In genomic region chr2:103264058-103264457, GRCh38 we compare ENCODE assay signal across 37 cellular contexts.
"Had no signal": no experiment of that assay in that cellular context is flagged by ENCODE, and none has a peak within 500 bp of the region (broad histone marks: within the 10 kb centered on the region; RNA-seq: fewer than 3 reads in every experiment).

No MANE protein-coding gene starts in this region.

- H3K36me3 Mint-ChIP-seq: activated CD8-positive, alpha-beta memory T cell treated with anti-CD3 and anti-CD28 coated beads, Interleukin-2, amount 10 ng/mL, durations not matched to agents 7 days and 5 days; activated naive CD4-positive, alpha-beta T cell treated with anti-CD3 and anti-CD28 coated beads, Interleukin-2, amount 10 ng/mL, durations not matched to agents 7 days and 5 days; activated naive CD4-positive, alpha-beta T cell treated with anti-CD3 and anti-CD28 coated beads, Interleukin-2, amount 50 U/mL, for 24 hours; activated naive CD8-positive, alpha-beta T cell; activated naive CD8-positive, alpha-beta T cell treated with anti-CD3 and anti-CD28 coated beads, Interleukin-2, amount 10 ng/mL, durations not matched to agents 7 days and 5 days; brain had no signal

- H3K27ac ChIP-seq: ascending aorta, cardiac muscle cell, VCaP had no signal

- H3K27me3 ChIP-seq: ascending aorta, cardiac muscle cell had no signal

- ATAC-seq: activated CD4-positive, alpha-beta T cell treated with anti-CD3 and anti-CD28 coated beads for 36 hours; activated CD4-positive, CD25-positive, alpha-beta regulatory T cell treated with anti-CD3 and anti-CD28 coated beads, Interleukin-2, amount 50 U/mL, for 24 hours; activated CD8-positive, alpha-beta memory T cell treated with anti-CD3 and anti-CD28 coated beads, Interleukin-2, amount 10 ng/mL, durations not matched to agents 7 days and 5 days; activated CD8-positive, alpha-beta T cell treated with anti-CD3 and anti-CD28 coated beads, Interleukin-2, amount 10 ng/mL, durations not matched to agents 7 days and 5 days; activated naive CD8-positive, alpha-beta T cell treated with anti-CD3 and anti-CD28 coated beads, Interleukin-2, amount 50 U/mL, for 24 hours had no signal

- H3K9me3 ChIP-seq: ascending aorta had no signal

- H3K27ac Mint-ChIP-seq: activated CD4-positive, alpha-beta memory T cell treated with anti-CD3 and anti-CD28 coated beads, Interleukin-2, amount 10 ng/mL, durations not matched to agents 7 days and 5 days; activated CD4-positive, alpha-beta T cell treated with anti-CD3 and anti-CD28 coated beads for 36 hours; activated CD4-positive, alpha-beta T cell treated with anti-CD3 and anti-CD28 coated beads, Interleukin-2, amount 10 ng/mL, durations not matched to agents 7 days and 5 days; activated CD8-positive, alpha-beta memory T cell treated with anti-CD3 and anti-CD28 coated beads, Interleukin-2, amount 10 ng/mL, durations not matched to agents 7 days and 5 days; activated CD8-positive, alpha-beta T cell treated with anti-CD3 and anti-CD28 coated beads, Interleukin-2, amount 10 ng/mL, durations not matched to agents 7 days and 5 days; activated naive CD4-positive, alpha-beta T cell treated with anti-CD3 and anti-CD28 coated beads, Interleukin-2, amount 10 ng/mL, durations not matched to agents 7 days and 5 days; activated naive CD4-positive, alpha-beta T cell treated with anti-CD3 and anti-CD28 coated beads, Interleukin-2, amount 50 U/mL, for 24 hours; activated naive CD8-positive, alpha-beta T cell; activated naive CD8-positive, alpha-beta T cell treated with anti-CD3 and anti-CD28 coated beads, Interleukin-2, amount 10 ng/mL, durations not matched to agents 7 days and 5 days; activated naive CD8-positive, alpha-beta T cell treated with anti-CD3 and anti-CD28 coated beads, Interleukin-2, amount 50 U/mL, for 24 hours; activated T-cell treated with anti-CD3 and anti-CD28 coated beads, Interleukin-2, amount 50 U/mL, for 24 hours; activated T-helper 2 cell treated with anti-CD3 and anti-CD28 coated beads, Interferon-gamma antibody, Interleukin-2, Interleukin-4, amounts not matched to agents 10 μg/mL and 5 μg/mL and 100 μg/mL, durations not matched to agents 14 hours and 24 hours and 36 hours; T-helper 1 cell treated with Interleukin-12 subunit alpha and Interleukin-12 subunit beta and Interleukin-4 antibody, amounts not matched to agents 30 μg/mL and 1 μg/mL, for 36 hours; T-helper 2 cell treated with Interferon-gamma antibody and Interleukin-4, amounts not matched to agents 5 μg/mL and 100 μg/mL, for 36 hours had no signal

- H3K4me1 ChIP-seq: ascending aorta had no signal

- H3K4me3 Mint-ChIP-seq: activated CD4-positive, alpha-beta memory T cell treated with anti-CD3 and anti-CD28 coated beads, Interleukin-2, amount 10 ng/mL, durations not matched to agents 7 days and 5 days; activated CD4-positive, alpha-beta T cell treated with anti-CD3 and anti-CD28 coated beads for 36 hours; activated CD4-positive, alpha-beta T cell treated with anti-CD3 and anti-CD28 coated beads, Interleukin-2, amount 10 ng/mL, durations not matched to agents 7 days and 5 days; activated CD8-positive, alpha-beta memory T cell treated with anti-CD3 and anti-CD28 coated beads, Interleukin-2, amount 10 ng/mL, durations not matched to agents 7 days and 5 days; activated CD8-positive, alpha-beta T cell treated with anti-CD3 and anti-CD28 coated beads, Interleukin-2, amount 10 ng/mL, durations not matched to agents 7 days and 5 days; activated naive CD4-positive, alpha-beta T cell treated with anti-CD3 and anti-CD28 coated beads, Interleukin-2, amount 10 ng/mL, durations not matched to agents 7 days and 5 days; activated naive CD4-positive, alpha-beta T cell treated with anti-CD3 and anti-CD28 coated beads, Interleukin-2, amount 50 U/mL, for 24 hours; activated naive CD8-positive, alpha-beta T cell; activated naive CD8-positive, alpha-beta T cell treated with anti-CD3 and anti-CD28 coated beads, Interleukin-2, amount 10 ng/mL, durations not matched to agents 7 days and 5 days; activated naive CD8-positive, alpha-beta T cell treated with anti-CD3 and anti-CD28 coated beads, Interleukin-2, amount 50 U/mL, for 24 hours; activated T-cell treated with anti-CD3 and anti-CD28 coated beads, Interleukin-2, amount 50 U/mL, for 24 hours; brain; central memory CD8-positive, alpha-beta T cell; T-helper 1 cell treated with Interleukin-12 subunit alpha and Interleukin-12 subunit beta and Interleukin-4 antibody, amounts not matched to agents 30 μg/mL and 1 μg/mL, for 36 hours; T-helper 2 cell treated with Interferon-gamma antibody and Interleukin-4, amounts not matched to agents 5 μg/mL and 100 μg/mL, for 36 hours had no signal

- H3K36me3 ChIP-seq: ascending aorta, cardiac muscle cell had no signal

- H3K4me1 Mint-ChIP-seq: activated CD4-positive, alpha-beta memory T cell treated with anti-CD3 and anti-CD28 coated beads, Interleukin-2, amount 10 ng/mL, durations not matched to agents 7 days and 5 days; activated CD4-positive, alpha-beta T cell treated with anti-CD3 and anti-CD28 coated beads for 36 hours; activated CD4-positive, alpha-beta T cell treated with anti-CD3 and anti-CD28 coated beads, Interleukin-2, amount 10 ng/mL, durations not matched to agents 7 days and 5 days; activated CD8-positive, alpha-beta memory T cell treated with anti-CD3 and anti-CD28 coated beads, Interleukin-2, amount 10 ng/mL, durations not matched to agents 7 days and 5 days; activated naive CD4-positive, alpha-beta T cell treated with anti-CD3 and anti-CD28 coated beads, Interleukin-2, amount 10 ng/mL, durations not matched to agents 7 days and 5 days; activated naive CD4-positive, alpha-beta T cell treated with anti-CD3 and anti-CD28 coated beads, Interleukin-2, amount 50 U/mL, for 24 hours; activated naive CD8-positive, alpha-beta T cell treated with anti-CD3 and anti-CD28 coated beads, Interleukin-2, amount 10 ng/mL, durations not matched to agents 7 days and 5 days; activated naive CD8-positive, alpha-beta T cell treated with anti-CD3 and anti-CD28 coated beads, Interleukin-2, amount 50 U/mL, for 24 hours; central memory CD8-positive, alpha-beta T cell had no signal

- DNase-seq: activated CD4-positive, alpha-beta memory T cell treated with anti-CD3 and anti-CD28 coated beads, Interleukin-2, amount 10 ng/mL, durations not matched to agents 7 days and 5 days; activated CD4-positive, alpha-beta T cell treated with anti-CD3 and anti-CD28 coated beads for 1 hour; activated CD4-positive, alpha-beta T cell treated with anti-CD3 and anti-CD28 coated beads for 36 hours; activated CD4-positive, alpha-beta T cell treated with anti-CD3 and anti-CD28 coated beads for 48 hours; activated CD4-positive, alpha-beta T cell treated with anti-CD3 and anti-CD28 coated beads, Interleukin-2, amount 10 ng/mL, durations not matched to agents 7 days and 5 days; activated CD4-positive, alpha-beta T cell treated with anti-CD3 and anti-CD28 coated beads, Interleukin-2, amount 50 U/mL, for 48 hours; activated CD4-positive, CD25-positive, alpha-beta regulatory T cell; activated CD8-positive, alpha-beta memory T cell treated with anti-CD3 and anti-CD28 coated beads for 24 hours; activated CD8-positive, alpha-beta memory T cell treated with anti-CD3 and anti-CD28 coated beads, Interleukin-2, amount 10 ng/mL, durations not matched to agents 7 days and 5 days; activated CD8-positive, alpha-beta memory T cell treated with anti-CD3 and anti-CD28 coated beads, Interleukin-2, amount 50 U/mL, for 48 hours; activated CD8-positive, alpha-beta T cell treated with anti-CD3 and anti-CD28 coated beads, Interleukin-2, amount 10 ng/mL, durations not matched to agents 7 days and 5 days; activated effector memory CD4-positive, alpha-beta T cell treated with Interleukin-2 at 50 U/mL for 16 hours; activated gamma-delta T cell; activated naive CD4-positive, alpha-beta T cell treated with anti-CD3 and anti-CD28 coated beads, Interleukin-2, amount 10 ng/mL, durations not matched to agents 7 days and 5 days; activated naive CD4-positive, alpha-beta T cell treated with Interleukin-2 at 50 U/mL for 16 hours; activated naive CD8-positive, alpha-beta T cell treated with anti-CD3 and anti-CD28 coated beads, Interleukin-2, amount 10 ng/mL, durations not matched to agents 7 days and 5 days; activated naive CD8-positive, alpha-beta T cell treated with anti-CD3 and anti-CD28 coated beads, Interleukin-2, amount 50 U/mL, for 24 hours; activated T-cell treated with anti-CD3 and anti-CD28 coated beads, Interleukin-2, amount 50 U/mL, for 24 hours; activated T-cell treated with anti-CD3 and anti-CD28 coated beads, Interleukin-2, amount 50 U/mL, for 48 hours; amygdala; anterior cingulate cortex; caudate nucleus; cerebellar nuclear complex; T-helper 1 cell; T-helper 2 cell; T-helper 9 cell had no signal

- H3K27me3 Mint-ChIP-seq: activated CD4-positive, alpha-beta memory T cell treated with anti-CD3 and anti-CD28 coated beads, Interleukin-2, amount 10 ng/mL, durations not matched to agents 7 days and 5 days; activated CD4-positive, alpha-beta T cell treated with anti-CD3 and anti-CD28 coated beads for 36 hours; activated CD4-positive, alpha-beta T cell treated with anti-CD3 and anti-CD28 coated beads, Interleukin-2, amount 10 ng/mL, durations not matched to agents 7 days and 5 days; activated CD8-positive, alpha-beta memory T cell treated with anti-CD3 and anti-CD28 coated beads, Interleukin-2, amount 10 ng/mL, durations not matched to agents 7 days and 5 days; activated naive CD4-positive, alpha-beta T cell treated with anti-CD3 and anti-CD28 coated beads, Interleukin-2, amount 10 ng/mL, durations not matched to agents 7 days and 5 days; activated naive CD4-positive, alpha-beta T cell treated with anti-CD3 and anti-CD28 coated beads, Interleukin-2, amount 50 U/mL, for 24 hours; activated naive CD8-positive, alpha-beta T cell; activated naive CD8-positive, alpha-beta T cell treated with anti-CD3 and anti-CD28 coated beads, Interleukin-2, amount 10 ng/mL, durations not matched to agents 7 days and 5 days; activated naive CD8-positive, alpha-beta T cell treated with anti-CD3 and anti-CD28 coated beads, Interleukin-2, amount 50 U/mL, for 24 hours; activated T-cell treated with anti-CD3 and anti-CD28 coated beads, Interleukin-2, amount 50 U/mL, for 24 hours; brain; central memory CD8-positive, alpha-beta T cell had no signal

- H3K4me3 ChIP-seq: ascending aorta, cardiac muscle cell had no signal
